8 cellular contexts compared by ENCODE assay signal in the genomic region with DNA sequence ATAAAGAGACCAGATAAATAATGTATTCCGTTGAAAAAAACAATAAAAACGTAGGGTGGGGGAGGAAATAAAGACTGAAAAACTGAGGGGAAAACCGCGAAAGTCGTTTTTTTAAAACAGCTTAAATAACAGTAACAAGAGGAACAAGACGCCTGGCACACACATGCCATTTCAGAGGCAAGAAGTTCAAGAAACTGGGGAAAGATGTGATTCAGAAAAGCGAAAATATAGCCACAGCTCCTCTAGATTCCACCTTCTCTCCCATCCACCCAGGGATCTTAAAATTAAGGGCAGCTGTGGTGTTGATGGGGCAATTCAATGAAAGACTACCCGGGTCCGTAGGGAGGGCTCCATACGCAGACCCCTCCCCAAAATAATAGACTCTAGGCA. TPM values are rescaled to one million over a fixed set of nuclear protein-coding genes. Genes with fewer than 3 reads are reported as not detected.
DNase-seq lines count a peak whose midpoint lies in the region; ATAC-seq, FAIRE-seq and TF ChIP-seq lines count a peak whose summit lies in the region.

No MANE protein-coding gene starts in this region.

- DNase-seq in T-helper 2 cell treated with Interferon-gamma antibody and Interleukin-4, amounts not matched to agents 5 μg/mL and 100 μg/mL, for 36 hours (ENCODE audit: low spot score): no peak
- no peak for DNase-seq in T-helper 2 cell
- no peak for DNase-seq in activated T-helper 2 cell treated with anti-CD3 and anti-CD28 coated beads, Interferon-gamma antibody, Interleukin-2, Interleukin-4, amounts not matched to agents 10 μg/mL and 5 μg/mL and 100 μg/mL, durations not matched to agents 14 hours and 24 hours and 36 hours (ENCODE audit: low spot score)
- no peak for DNase-seq in keratinocyte (ENCODE audit: low read depth, low spot score)
- no peak for DNase-seq in suprapubic skin (ENCODE audit: low spot score in 2 of 2)
- no peak for DNase-seq in activated CD4-positive, CD25-positive, alpha-beta regulatory T cell treated with anti-CD3 and anti-CD28 coated beads, Interleukin-2, amount 50 U/mL, for 72 hours
- DNase-seq in HK-2 (ENCODE audit: unreplicated experiment): no peak

- no peaks in the 10 kb centered on the region for H4K20me1 ChIP-seq in keratinocyte (ENCODE audit: control insufficient read depth, extremely low read depth, insufficient read depth, low read length)

- peaks cover 18% of the 10 kb centered on the region for H3K79me2 ChIP-seq in keratinocyte (ENCODE audit: control insufficient read depth, insufficient read depth, low read length)

- peak overlapping the region; percentile 63 for H3K4me3 Mint-ChIP-seq in T-helper 2 cell treated with Interferon-gamma antibody and Interleukin-4, amounts not matched to agents 5 μg/mL and 100 μg/mL, for 36 hours
- H3K4me3 Mint-ChIP-seq in activated T-helper 2 cell treated with anti-CD3 and anti-CD28 coated beads, Interferon-gamma antibody, Interleukin-2, Interleukin-4, amounts not matched to agents 10 μg/mL and 5 μg/mL and 100 μg/mL, durations not matched to agents 14 hours and 24 hours and 36 hours (ENCODE audit: low read depth): peak overlapping the region; percentile 78

- H3K4me2 ChIP-seq in keratinocyte (ENCODE audit: control insufficient read depth, extremely low read depth, insufficient read depth, low read depth, low read length): peak overlapping the region; percentile 84

- H3K27me3 ChIP-seq in keratinocyte (ENCODE audit: control insufficient read depth, extremely low read depth, insufficient read depth, low read length): no peaks in the 10 kb centered on the region
- H3K27me3 ChIP-seq in suprapubic skin: no peaks in the 10 kb centered on the region

- no peak for ATAC-seq in HG03432 (IDR thresholded peaks at IDR 0.05; ENCODE audit: unreplicated experiment)

- no peaks in the 10 kb centered on the region for H3K36me3 Mint-ChIP-seq in T-helper 2 cell treated with Interferon-gamma antibody and Interleukin-4, amounts not matched to agents 5 μg/mL and 100 μg/mL, for 36 hours (ENCODE audit: low read depth)
- H3K36me3 Mint-ChIP-seq in activated T-helper 2 cell treated with anti-CD3 and anti-CD28 coated beads, Interferon-gamma antibody, Interleukin-2, Interleukin-4, amounts not matched to agents 10 μg/mL and 5 μg/mL and 100 μg/mL, durations not matched to agents 14 hours and 24 hours and 36 hours (ENCODE audit: low read depth): no peaks in the 10 kb centered on the region

- peaks cover 5% of the 10 kb centered on the region for H3K9me3 Mint-ChIP-seq in T-helper 2 cell treated with Interferon-gamma antibody and Interleukin-4, amounts not matched to agents 5 μg/mL and 100 μg/mL, for 36 hours
- H3K9me3 Mint-ChIP-seq in activated T-helper 2 cell treated with anti-CD3 and anti-CD28 coated beads, Interferon-gamma antibody, Interleukin-2, Interleukin-4, amounts not matched to agents 10 μg/mL and 5 μg/mL and 100 μg/mL, durations not matched to agents 14 hours and 24 hours and 36 hours: no peaks in the 10 kb centered on the region

- peaks cover 28% of the 10 kb centered on the region for H3K27me3 Mint-ChIP-seq in T-helper 2 cell treated with Interferon-gamma antibody and Interleukin-4, amounts not matched to agents 5 μg/mL and 100 μg/mL, for 36 hours (ENCODE audit: low read depth)
- H3K27me3 Mint-ChIP-seq in activated T-helper 2 cell treated with anti-CD3 and anti-CD28 coated beads, Interferon-gamma antibody, Interleukin-2, Interleukin-4, amounts not matched to agents 10 μg/mL and 5 μg/mL and 100 μg/mL, durations not matched to agents 14 hours and 24 hours and 36 hours (ENCODE audit: low read depth): peaks cover 29% of the 10 kb centered on the region

- peak overlapping the region; percentile 78 for H3K9ac ChIP-seq in keratinocyte (ENCODE audit: control insufficient read depth, extremely low read depth, insufficient read depth, low read length)

- H2AFZ ChIP-seq in keratinocyte (ENCODE audit: control insufficient read depth, low read length): no peak overlapping the region

- no peak overlapping the region for H3K27ac Mint-ChIP-seq in T-helper 2 cell treated with Interferon-gamma antibody and Interleukin-4, amounts not matched to agents 5 μg/mL and 100 μg/mL, for 36 hours
- peak overlapping the region; percentile 18 for H3K27ac Mint-ChIP-seq in activated T-helper 2 cell treated with anti-CD3 and anti-CD28 coated beads, Interferon-gamma antibody, Interleukin-2, Interleukin-4, amounts not matched to agents 10 μg/mL and 5 μg/mL and 100 μg/mL, durations not matched to agents 14 hours and 24 hours and 36 hours

- no peaks in the 10 kb centered on the region for H3K9me1 ChIP-seq in keratinocyte (ENCODE audit: control insufficient read depth, extremely low read depth, insufficient read depth, low read length)

- H3K4me1 Mint-ChIP-seq in T-helper 2 cell treated with Interferon-gamma antibody and Interleukin-4, amounts not matched to agents 5 μg/mL and 100 μg/mL, for 36 hours (ENCODE audit: low read depth): peaks cover 19% of the 10 kb centered on the region
- peaks cover 26% of the 10 kb centered on the region for H3K4me1 Mint-ChIP-seq in activated T-helper 2 cell treated with anti-CD3 and anti-CD28 coated beads, Interferon-gamma antibody, Interleukin-2, Interleukin-4, amounts not matched to agents 10 μg/mL and 5 μg/mL and 100 μg/mL, durations not matched to agents 14 hours and 24 hours and 36 hours (ENCODE audit: low read depth)

- H3K4me1 ChIP-seq in keratinocyte (ENCODE audit: control insufficient read depth, extremely low read depth, insufficient read depth, low read length) (peaks cover 11% of the 10 kb centered on the region), suprapubic skin (peaks cover 22% of the 10 kb centered on the region)

- TF ChIP-seq POLR2A in suprapubic skin (IDR thresholded peaks at IDR 0.05): no peak

- no peak for TF ChIP-seq EP300 in suprapubic skin (IDR thresholded peaks at IDR 0.05)

- H3K36me3 ChIP-seq in keratinocyte (ENCODE audit: control insufficient read depth in 2 of 2, extremely low read depth in 1 of 2, insufficient read depth in 2 of 2, low read length in 2 of 2) (no peaks in the 10 kb centered on the region), suprapubic skin (no peaks in the 10 kb centered on the region)

- TF ChIP-seq CTCF in keratinocyte (optimal IDR thresholded peaks at IDR 0.05 in 1 of 3, IDR thresholded peaks at IDR 0.05 in 1 of 3, conservative IDR thresholded peaks at IDR 0.05 in 1 of 3; ENCODE audit: extremely low read depth in 1 of 3, insufficient read depth in 2 of 3, low read length in 3 of 3): no peak
- TF ChIP-seq CTCF in suprapubic skin (IDR thresholded peaks at IDR 0.05): no peak

- no peak for FAIRE-seq in keratinocyte (lab: Jason Lieb, UNC)

- WGBS in suprapubic skin: 15% methylated on average over 10 of the region's 10 CpGs

- H3K9me3 ChIP-seq in keratinocyte (ENCODE audit: control insufficient read depth, low read depth, low read length) (no peaks in the 10 kb centered on the region), suprapubic skin (no peaks in the 10 kb centered on the region)

- H3K27ac ChIP-seq in keratinocyte (ENCODE audit: control insufficient read depth, insufficient read depth, low read length) (no peak overlapping the region), suprapubic skin (peak overlapping the region; percentile 85)

- dilution Hi-C loops in keratinocyte (cut with MboI; ENCODE audit: extremely low pct_ligation_motif_present, low sequenced_read_pairs): no loop called here

- H3K4me3 ChIP-seq in keratinocyte (ENCODE audit: control insufficient read depth in 2 of 3, extremely low read depth in 1 of 3, insufficient read depth in 2 of 3, low read depth in 1 of 3, low read length in 3 of 3): peak overlapping the region; percentile 76 to 82 (median 76)
- peak overlapping the region; percentile 88 for H3K4me3 ChIP-seq in suprapubic skin

- intact Hi-C loops in activated T-helper 2 cell treated with anti-CD3 and anti-CD28 coated beads, Interferon-gamma antibody, Interleukin-2, Interleukin-4, amounts not matched to agents 10 μg/mL and 5 μg/mL and 100 μg/mL, durations not matched to agents 14 hours and 24 hours and 36 hours (cut with micrococcal nuclease): loop anchor here (2.0 to 5.0 kb wide), 2 partner anchors 75 to 851 kb away; no protein-coding TSS in a partner anchor

RNA-seq across cellular contexts. Expression of gene EPB41L2, which starts 1.3 kb away (rescaled TPM):
- 20.8 and 26.9 TPM in 2 replicates for total RNA-seq in activated T-helper 2 cell treated with anti-CD3 and anti-CD28 coated beads, Interferon-gamma antibody, Interleukin-2, Interleukin-4, amounts not matched to agents 10 μg/mL and 5 μg/mL and 100 μg/mL, durations not matched to agents 14 hours and 24 hours and 36 hours
- polyA plus RNA-seq in keratinocyte: 9.7 to 23.8 TPM (median 22.0 TPM) in 3 replicates
- polyA plus RNA-seq in keratinocyte (2011; ENCODE audit: low read depth): 17.3 TPM
- polyA plus RNA-seq in keratinocyte (2011; cell fraction: cytosol; rRNA removed): 17.1 and 20.0 TPM in 2 replicates
- 35.7 and 41.3 TPM in 2 replicates for polyA plus RNA-seq in keratinocyte (2011; cell fraction: nucleus; rRNA removed)
- polyA plus RNA-seq in keratinocyte (2012; ENCODE audit: low replicate concordance): 3.2 and 23.7 TPM in 2 replicates
- polyA minus RNA-seq in keratinocyte: 20.8 to 45.5 TPM (median 33.9 TPM) in 3 replicates
- polyA minus RNA-seq in keratinocyte (2011; cell fraction: cytosol; rRNA and poly(A)+ RNA removed): 9.8 TPM
- polyA minus RNA-seq in keratinocyte (2011; cell fraction: nucleus; rRNA and poly(A)+ RNA removed): 16.9 and 40.1 TPM in 2 replicates
- total RNA-seq in suprapubic skin: 10 to 100 TPM; 11.4 to 26.8 (median 15.4) TPM
